9 cellular contexts compared by ENCODE assay signal in genomic region chr12:106914796-106915634, GRCh38. TPM values are rescaled to one million over a fixed set of nuclear protein-coding genes. Genes with fewer than 3 reads are reported as not detected.
DNase-seq lines count a peak whose midpoint lies in the region; ATAC-seq and TF ChIP-seq lines count a peak whose summit lies in the region.
"Had no signal": no experiment of that assay in that cellular context is flagged by ENCODE, and none has a peak within 500 bp of the region (broad histone marks: within the 10 kb centered on the region; RNA-seq: fewer than 3 reads in every experiment).

No MANE protein-coding gene starts in this region.

- no peak overlapping the region for H3K4me3 Mint-ChIP-seq in activated CD8-positive, alpha-beta T cell treated with anti-CD3 and anti-CD28 coated beads for 36 hours

- ATAC-seq in GM19025 (IDR thresholded peaks at IDR 0.05; ENCODE audit: low read depth, unreplicated experiment) = peak; percentile 59
- ATAC-seq in HG02885 (IDR thresholded peaks at IDR 0.05; ENCODE audit: poor library complexity, unreplicated experiment) = peak; percentile 71
- peak; percentile 90 for ATAC-seq in activated CD8-positive, alpha-beta T cell treated with anti-CD3 and anti-CD28 coated beads for 36 hours

- no peak overlapping the region for H3K4me3 ChIP-seq in esophagus squamous epithelium

- no peaks in the 10 kb centered on the region for H3K9me3 Mint-ChIP-seq in activated CD8-positive, alpha-beta T cell treated with anti-CD3 and anti-CD28 coated beads for 36 hours

- TF ChIP-seq POLR2A in esophagus squamous epithelium (IDR thresholded peaks at IDR 0.05) = no peak

- intact Hi-C loops in activated CD8-positive, alpha-beta T cell treated with anti-CD3 and anti-CD28 coated beads for 36 hours (cut with micrococcal nuclease) = loop anchor here (5.0 kb wide), 2 partner anchors 233 to 528 kb away; no protein-coding TSS in a partner anchor
- intact Hi-C loops in esophagus squamous epithelium (cut with DNase I) = no loop called here

- DNase-seq in GM10248 (ENCODE audit: extremely low spot score) (peak; percentile 58), HEK293T (ENCODE audit: extremely low spot score) (no peak), AG08396 (ENCODE audit: low spot score) (no peak), NCI-H446 (lab: John Stamatoyannopoulos, UW) (no peak), esophagus squamous epithelium (lab: John Stamatoyannopoulos, UW) (no peak)
- peak; percentile 79 for DNase-seq in activated CD8-positive, alpha-beta T cell treated with anti-CD3 and anti-CD28 coated beads for 36 hours
- DNase-seq: NCI-H187 treated with DMSO at 0.1 percent for 48 hours had no signal

- H3K27ac ChIP-seq in esophagus squamous epithelium = no peak overlapping the region

- no peaks in the 10 kb centered on the region for H3K9me3 ChIP-seq in esophagus squamous epithelium

- peak overlapping the region; percentile 83 for H3K27ac Mint-ChIP-seq in activated CD8-positive, alpha-beta T cell treated with anti-CD3 and anti-CD28 coated beads for 36 hours

- H3K27me3 Mint-ChIP-seq in activated CD8-positive, alpha-beta T cell treated with anti-CD3 and anti-CD28 coated beads for 36 hours = peaks cover 2% of the 10 kb centered on the region

- WGBS in esophagus squamous epithelium, 2 donors = 86 to 94% methylated on average over 3 of the region's 3 CpGs

- CTCF ChIA-PET in GM10248 (lab: Yijun Ruan, JAX) = interaction anchor here (1.1 to 2.3 kb wide), 3 partner anchors 11 to 558 kb away, joined by 3 to 7 read pairs (median 4); partner anchors contain the start of gene POLR3B
- CTCF ChIA-PET in activated CD8-positive, alpha-beta T cell treated with anti-CD3 and anti-CD28 coated beads for 36 hours (lab: Charles Lee) = interaction anchor here (1.2 kb wide), 1 partner anchor 190 kb away, joined by 3 read pairs; no protein-coding TSS in a partner anchor
- CTCF ChIA-PET in HEK293T (lab: Yijun Ruan, JAX) = no interaction called here

- POLR2A ChIA-PET in GM10248 (lab: Yijun Ruan, JAX) (no interaction called here), HEK293T (lab: Yijun Ruan, JAX) (no interaction called here)
- POLR2A ChIA-PET in activated CD8-positive, alpha-beta T cell treated with anti-CD3 and anti-CD28 coated beads for 36 hours (lab: Charles Lee) = interaction anchor here (1.2 kb wide), 1 partner anchor 556 kb away, joined by 3 read pairs; no protein-coding TSS in a partner anchor

- TF ChIP-seq CTCF in GM10248 (IDR thresholded peaks at IDR 0.05; ENCODE audit: control extremely low read depth, extremely low read depth, low read depth, missing control alignments) (no peak), esophagus squamous epithelium (IDR thresholded peaks at IDR 0.05) (no peak)
- no peak for TF ChIP-seq CTCF in activated CD8-positive, alpha-beta T cell treated with anti-CD3 and anti-CD28 coated beads for 36 hours (IDR thresholded peaks at IDR 0.05)

- H3K36me3 Mint-ChIP-seq in activated CD8-positive, alpha-beta T cell treated with anti-CD3 and anti-CD28 coated beads for 36 hours (ENCODE audit: low read depth) = no peaks in the 10 kb centered on the region

- peaks cover 0 to 29% (median 0%) of the 10 kb centered on the region in 4 donors for H3K27me3 ChIP-seq in esophagus squamous epithelium

- no peaks in the 10 kb centered on the region for H3K36me3 ChIP-seq in esophagus squamous epithelium

- H3K4me1 Mint-ChIP-seq in activated CD8-positive, alpha-beta T cell treated with anti-CD3 and anti-CD28 coated beads for 36 hours (ENCODE audit: low read depth) = peaks cover 30% of the 10 kb centered on the region

- H3K4me1 ChIP-seq in esophagus squamous epithelium = no peaks in the 10 kb centered on the region

TF ChIP-seq in HEK293T, 16 proteins besides CTCF, POLR2A, EP300 and RAD21:
- TF ChIP-seq ARNT (IDR thresholded peaks at IDR 0.05) (no peak), TARDBP (IDR thresholded peaks at IDR 0.05) (no peak), FOXM1 (IDR thresholded peaks at IDR 0.05; ENCODE audit: borderline replicate concordance) (no peak), BHLHE40 (IDR thresholded peaks at IDR 0.05; ENCODE audit: borderline replicate concordance) (no peak), FOXK2 (IDR thresholded peaks at IDR 0.05) (no peak), ELF4 (IDR thresholded peaks at IDR 0.05) (no peak), CTBP1 (IDR thresholded peaks at IDR 0.05; ENCODE audit: borderline replicate concordance) (no peak), ZNF384 (IDR thresholded peaks at IDR 0.05) (no peak), HDGF (IDR thresholded peaks at IDR 0.05; ENCODE audit: borderline replicate concordance) (no peak), L3MBTL2 (conservative IDR thresholded peaks at IDR 0.05) (no peak), FOXA1 (IDR thresholded peaks at IDR 0.05) (no peak), LEF1 (IDR thresholded peaks at IDR 0.05; ENCODE audit: borderline replicate concordance) (no peak)
TF ChIP-seq in HEK293T: peak in this region for 0.

RNA-seq across cellular contexts. Expression of gene TMEM263, which starts 40.7 kb away (rescaled TPM):
- 10 to 100 TPM; 43.5 to 46.5 TPM for total RNA-seq in activated CD8-positive, alpha-beta T cell treated with anti-CD3 and anti-CD28 coated beads for 36 hours
- total RNA-seq in esophagus squamous epithelium = 10 to 100 TPM in 2 of 4 donors, 1 to 10 TPM in 2; 5.1 to 12.0 (median 8.6) TPM

Comparison
In these comparisons a context has a peak if more than half of its experiments do, and no peak if none do; other contexts are left out.
1. DNase-seq: peak in GM10248 (single experiment) and activated CD8-positive, alpha-beta T cell treated with anti-CD3 and anti-CD28 coated beads for 36 hours (single experiment); none in HEK293T (single experiment), AG08396 (single experiment), NCI-H446 (0 of 2) and esophagus squamous epithelium (single experiment).
2. Peak in every context shown above with its lines, with median percentiles within 50 percentile points of each other: ATAC-seq.